10 cellular contexts compared by ENCODE assay signal in genomic region chr17:34797724-34798123, GRCh38.
DNase-seq lines count a peak whose midpoint lies in the region; ATAC-seq, FAIRE-seq and TF ChIP-seq lines count a peak whose summit lies in the region.
"Had no signal": no experiment of that assay in that cellular context is flagged by ENCODE, and none has a peak within 500 bp of the region (broad histone marks: within the 10 kb centered on the region; RNA-seq: fewer than 3 reads in every experiment).

No MANE protein-coding gene starts in this region.

- H3K4me1 ChIP-seq in PC-3 (ENCODE audit: insufficient read depth, low read length) (no peaks in the 10 kb centered on the region), endodermal cell (ENCODE audit: control insufficient read depth, insufficient read depth, low read length) (peaks cover 13% of the 10 kb centered on the region)
- H3K4me1 ChIP-seq: parathyroid adenoma, tibial artery had no signal

- H3K79me2 ChIP-seq in PC-3 (ENCODE audit: low read length): no peaks in the 10 kb centered on the region
- H3K79me2 ChIP-seq: parathyroid adenoma had no signal

- peaks cover 36% of the 10 kb centered on the region for H3K4me1 Mint-ChIP-seq in endodermal cell

- POLR2A ChIA-PET in PC-3 (lab: Charles Lee; ENCODE audit: unreplicated experiment): no interaction called here

- CTCF ChIA-PET in PC-3 (lab: Charles Lee): no interaction called here

- H3K9me2 ChIP-seq in PC-3 (replicated peaks; ENCODE audit: low read length): no peaks in the 10 kb centered on the region

- no peaks in the 10 kb centered on the region for H3K36me3 ChIP-seq in PC-3 (ENCODE audit: low read depth, low read length)
- H3K36me3 ChIP-seq in endodermal cell (ENCODE audit: control insufficient read depth, insufficient read depth, low read length): no peaks in the 10 kb centered on the region
- H3K36me3 ChIP-seq: tibial artery had no signal

- no TSS peak for BruUV-seq in PC-3 (replicated peaks; lab: Mats Ljungman, UMichigan)

- intact Hi-C loops in PC-3 (cut with micrococcal nuclease): no loop called here

- no peaks in the 10 kb centered on the region for H3K36me3 Mint-ChIP-seq in endodermal cell (ENCODE audit: low read depth)

- H3K27ac Mint-ChIP-seq in endodermal cell: peak overlapping the region; percentile 48

- no peaks in the 10 kb centered on the region for H3K9me3 ChIP-seq in PC-3 (ENCODE audit: low read length)
- no peaks in the 10 kb centered on the region for H3K9me3 ChIP-seq in endodermal cell (ENCODE audit: control insufficient read depth, low read length)
- H3K9me3 ChIP-seq: tibial artery had no signal

- no peak for FAIRE-seq in GM19239 (lab: Jason Lieb, UNC)

- no peaks in the 10 kb centered on the region for H4K20me1 ChIP-seq in PC-3 (ENCODE audit: low read length)

- 6 to 8% methylated on average over 3 to 10 of the region's 10 CpGs for WGBS in endodermal cell (ENCODE audit: insufficient coverage in 1 of 2, insufficient read length in 1 of 2), 2 experiments

- TF ChIP-seq CTCF in PC-3 (conservative IDR thresholded peaks at IDR 0.05; ENCODE audit: low read depth, low read length) (no peak), endodermal cell (conservative IDR thresholded peaks at IDR 0.05) (no peak), retinal pigment epithelial cell (conservative IDR thresholded peaks at IDR 0.05; ENCODE audit: low read depth, low read length) (no peak)

- H2AFZ ChIP-seq in PC-3 (ENCODE audit: low read length): no peak overlapping the region
- H2AFZ ChIP-seq: parathyroid adenoma had no signal

- H3K9me3 Mint-ChIP-seq in endodermal cell: peaks cover 7% of the 10 kb centered on the region

- DNase-seq in GM19239 (ENCODE audit: insufficient read length, low spot score) (peak; percentile 43), PC-3 (peak; percentile 22), endodermal cell (peak; percentile 97), retinal pigment epithelial cell (ENCODE audit: low read depth) (peak; percentile 7), GOT3 (lab: John Stamatoyannopoulos, UW) (no peak)
- DNase-seq in activated CD4-positive, CD25-positive, alpha-beta regulatory T cell treated with anti-CD3 and anti-CD28 coated beads, Interleukin-2, amount 50 U/mL, for 72 hours: no peak
- DNase-seq: tibial artery had no signal

- H3K4me3 Mint-ChIP-seq in endodermal cell: no peak overlapping the region

- H3K9ac ChIP-seq in PC-3 (ENCODE audit: low read length): no peak overlapping the region
- H3K9ac ChIP-seq in endodermal cell (ENCODE audit: extremely low read depth, low read length, poor library complexity, severe bottlenecking): no peak overlapping the region
- H3K9ac ChIP-seq: parathyroid adenoma had no signal

- H3K4me3 ChIP-seq in PC-3 (ENCODE audit: low read length): no peak overlapping the region
- H3K4me3 ChIP-seq in endodermal cell (ENCODE audit: low read length): no peak overlapping the region
- no peak overlapping the region for H3K4me3 ChIP-seq in retinal pigment epithelial cell (ENCODE audit: low read length)
- H3K4me3 ChIP-seq: tibial artery had no signal

- ATAC-seq in PC-3 (no peak), GM21528 (IDR thresholded peaks at IDR 0.05; ENCODE audit: low FRiP score, unreplicated experiment) (no peak), HG02610 (IDR thresholded peaks at IDR 0.05; ENCODE audit: unreplicated experiment) (no peak)

- H3K27me3 Mint-ChIP-seq in endodermal cell (ENCODE audit: insufficient read depth): peaks cover 43% of the 10 kb centered on the region

- no peak overlapping the region for H3K27ac ChIP-seq in PC-3 (ENCODE audit: low read length)
- H3K27ac ChIP-seq in endodermal cell (ENCODE audit: low read depth, low read length): no peak overlapping the region
- H3K27ac ChIP-seq: parathyroid adenoma, tibial artery had no signal

- no peaks in the 10 kb centered on the region for H3K27me3 ChIP-seq in PC-3 (ENCODE audit: low read length)
- peaks cover 17% of the 10 kb centered on the region for H3K27me3 ChIP-seq in endodermal cell (ENCODE audit: control insufficient read depth, insufficient read depth, low read length, poor library complexity, severe bottlenecking)

- no peak overlapping the region for H3K4me2 ChIP-seq in PC-3 (ENCODE audit: low read length)

- H3F3A ChIP-seq in PC-3 (ENCODE audit: low read length, unreplicated experiment): no peaks in the 10 kb centered on the region

Comparison
In these comparisons a context has a peak if more than half of its experiments do, and no peak if none do; other contexts are left out.
1. DNase-seq: peak in GM19239 (single experiment), PC-3 (single experiment), endodermal cell (single experiment) and retinal pigment epithelial cell (single experiment); none in activated CD4-positive, CD25-positive, alpha-beta regulatory T cell treated with anti-CD3 and anti-CD28 coated beads, Interleukin-2, amount 50 U/mL, for 72 hours (single experiment) and GOT3 (single experiment).